In genomic region chr3:141965471-141965870, GRCh38 we compare ENCODE assay signal across 27 cellular contexts.
DNase-seq lines count a peak whose midpoint lies in the region; ATAC-seq, FAIRE-seq and TF ChIP-seq lines count a peak whose summit lies in the region.
"Had no signal": no experiment of that assay in that cellular context is flagged by ENCODE, and none has a peak within 500 bp of the region (broad histone marks: within the 10 kb centered on the region; RNA-seq: fewer than 3 reads in every experiment).

No MANE protein-coding gene starts in this region.

- H3K4me3 ChIP-seq in K562 = no peak overlapping the region
- H3K4me3 ChIP-seq: BLaER1, GM12878 had no signal

- H3K4me1 Mint-ChIP-seq in natural killer cell (peaks cover 5 to 6% of the 10 kb centered on the region in 2 donors), mesothelial cell of epicardium (peaks cover 5% of the 10 kb centered on the region)
- H3K4me1 Mint-ChIP-seq in natural killer cell treated with Interleukin-12 subunit alpha and Interleukin-12 subunit beta and Interleukin-15 and Interleukin-18, amount 100 ng/mL, for 72 hours (ENCODE audit: low read depth in 2 of 2) = peaks cover 0 to 4% of the 10 kb centered on the region in 2 donors
- H3K4me1 Mint-ChIP-seq: CD14-positive monocyte; CD4-positive, alpha-beta memory T cell; CD4-positive, CD25-positive, alpha-beta regulatory T cell; CD8-positive, alpha-beta memory T cell had no signal

- POLR2A ChIA-PET in K562 (lab: Yijun Ruan, JAX) = interaction anchor here (0.6 kb wide), 1 partner anchor 352 kb away, joined by 6 read pairs; no protein-coding TSS in a partner anchor

- TF ChIP-seq CTCF in natural killer cell (IDR thresholded peaks at IDR 0.05) = no peak
- TF ChIP-seq CTCF in K562 (IDR thresholded peaks at IDR 0.05 in 2 of 3, conservative IDR thresholded peaks at IDR 0.05 in 1 of 3; ENCODE audit: insufficient read depth in 2 of 3, low read depth in 1 of 3, low read length in 3 of 3) = no peak
- no peak for TF ChIP-seq CTCF in mesothelial cell of epicardium (IDR thresholded peaks at IDR 0.05; ENCODE audit: unreplicated experiment)

- CTCF ChIA-PET in K562 (lab: Yijun Ruan, JAX; ENCODE audit: low intra/inter-chr PET ratio) = no interaction called here

- H3K4me1 ChIP-seq in K562 (replicated peaks in 1 of 2; ENCODE audit: control insufficient read depth in 2 of 2, insufficient read depth in 2 of 2, low read length in 2 of 2) = no peaks in the 10 kb centered on the region; a peak in 1 of 5 replicates
- H3K4me1 ChIP-seq: BE2C, BLaER1 had no signal

- no peak for FAIRE-seq in K562 (lab: Jason Lieb, UNC)
- FAIRE-seq: A204.1, GM12878, GM12892, GM18507 had no signal

- 23% methylated on average over 1 of the region's 1 CpG for WGBS in K562 (ENCODE audit: insufficient coverage, low coverage, missing lambda C conversion rate)

- in situ Hi-C loops in K562 (cut with MboI) = no loop called here

- H3K9me3 Mint-ChIP-seq in natural killer cell (no peaks in the 10 kb centered on the region), mesothelial cell of epicardium (no peaks in the 10 kb centered on the region)
- H3K9me3 Mint-ChIP-seq in natural killer cell treated with Interleukin-12 subunit alpha and Interleukin-12 subunit beta and Interleukin-15 and Interleukin-18, amount 100 ng/mL, for 72 hours = no peaks in the 10 kb centered on the region
- H3K9me3 Mint-ChIP-seq: CD14-positive monocyte; CD4-positive, alpha-beta memory T cell; CD4-positive, CD25-positive, alpha-beta regulatory T cell; CD8-positive, alpha-beta memory T cell had no signal

- H3K4me3 Mint-ChIP-seq in natural killer cell (no peak overlapping the region), mesothelial cell of epicardium (no peak overlapping the region)
- H3K4me3 Mint-ChIP-seq in natural killer cell treated with Interleukin-12 subunit alpha and Interleukin-12 subunit beta and Interleukin-15 and Interleukin-18, amount 100 ng/mL, for 72 hours = no peak overlapping the region
- H3K4me3 Mint-ChIP-seq: CD14-positive monocyte; CD4-positive, CD25-positive, alpha-beta regulatory T cell; CD8-positive, alpha-beta memory T cell had no signal

- no TSS peak for BruUV-seq in K562 (replicated peaks; lab: Mats Ljungman, UMichigan)

- intact Hi-C loops in natural killer cell (cut with micrococcal nuclease) = no loop called here
- intact Hi-C loops in K562 (cut with micrococcal nuclease) = no loop called here

- no peak overlapping the region for H3K4me2 ChIP-seq in K562 (ENCODE audit: insufficient read depth, low read length)
- H3K4me2 ChIP-seq: BLaER1 had no signal

- TF ChIP-seq RAD21 in K562 (CRISPR knock-in tag; conservative IDR thresholded peaks at IDR 0.05 in 1 of 2, IDR thresholded peaks at IDR 0.05 in 1 of 2) = no peak

- H3K27me3 ChIP-seq in K562 (ENCODE audit: control insufficient read depth in 2 of 2, insufficient read depth in 2 of 2, low read length in 2 of 2) = no peaks in the 10 kb centered on the region
- H3K27me3 ChIP-seq: BE2C, BLaER1 had no signal

- no peak overlapping the region for H3K9ac ChIP-seq in K562 (ENCODE audit: insufficient read depth in 1 of 2, low read depth in 2 of 2, low read length in 2 of 2)
- H3K9ac ChIP-seq: BLaER1 had no signal

- H3K9me3 ChIP-seq in K562 (replicated peaks; ENCODE audit: control insufficient read depth, insufficient read depth, low read depth, low read length) = no peaks in the 10 kb centered on the region
- H3K9me3 ChIP-seq: BE2C, BLaER1 had no signal

- H4K20me1 ChIP-seq in K562 (replicated peaks; ENCODE audit: control insufficient read depth, insufficient read depth, low read length) = no peaks in the 10 kb centered on the region
- H4K20me1 ChIP-seq: BLaER1 had no signal

- H3K9me1 ChIP-seq in K562 (ENCODE audit: control insufficient read depth, insufficient read depth, low read length) = no peaks in the 10 kb centered on the region

- H3K27ac Mint-ChIP-seq in natural killer cell = peak overlapping the region; percentile 38 to 46
- H3K27ac Mint-ChIP-seq in natural killer cell treated with Interleukin-12 subunit alpha and Interleukin-12 subunit beta and Interleukin-15 and Interleukin-18, amount 100 ng/mL, for 72 hours = peak overlapping the region in 1 of 2 donors; percentile 63
- peak overlapping the region; percentile 25 for H3K27ac Mint-ChIP-seq in mesothelial cell of epicardium
- H3K27ac Mint-ChIP-seq: CD4-positive, CD25-positive, alpha-beta regulatory T cell; CD8-positive, alpha-beta memory T cell had no signal

- no peaks in the 10 kb centered on the region for H3K27me3 Mint-ChIP-seq in natural killer cell (ENCODE audit: low read depth in 2 of 2)
- H3K27me3 Mint-ChIP-seq in natural killer cell treated with Interleukin-12 subunit alpha and Interleukin-12 subunit beta and Interleukin-15 and Interleukin-18, amount 100 ng/mL, for 72 hours = no peaks in the 10 kb centered on the region
- H3K27me3 Mint-ChIP-seq in mesothelial cell of epicardium (ENCODE audit: low read depth) = no peaks in the 10 kb centered on the region
- H3K27me3 Mint-ChIP-seq: CD4-positive, alpha-beta memory T cell; CD4-positive, CD25-positive, alpha-beta regulatory T cell; CD8-positive, alpha-beta memory T cell had no signal

- ATAC-seq in natural killer cell (no peak), K562 (no peak), HG02588 (IDR thresholded peaks at IDR 0.05; ENCODE audit: unreplicated experiment) (no peak)
- ATAC-seq in natural killer cell treated with Interleukin-12 subunit alpha and Interleukin-12 subunit beta and Interleukin-15 and Interleukin-18, amount 100 ng/mL, for 72 hours = no peak
- ATAC-seq: GM12878 had no signal

- no peak for TF ChIP-seq POLR2A in K562 (conservative IDR thresholded peaks at IDR 0.05)

- no peaks in the 10 kb centered on the region for H3K79me2 ChIP-seq in K562 (ENCODE audit: control insufficient read depth, insufficient read depth, low read length)

- H3K27ac ChIP-seq in K562 (ENCODE audit: extremely low read depth, low read depth, low read length) = no peak overlapping the region
- H3K27ac ChIP-seq: BLaER1 had no signal

- H3K36me3 ChIP-seq in K562 (ENCODE audit: control insufficient read depth, insufficient read depth, low read length) = peaks cover 71% of the 10 kb centered on the region

- no peak overlapping the region for H2AFZ ChIP-seq in K562 (ENCODE audit: low read depth, low read length)

- H3K36me3 Mint-ChIP-seq in natural killer cell (no peaks in the 10 kb centered on the region), mesothelial cell of epicardium (peaks cover 37% of the 10 kb centered on the region)
- H3K36me3 Mint-ChIP-seq in natural killer cell treated with Interleukin-12 subunit alpha and Interleukin-12 subunit beta and Interleukin-15 and Interleukin-18, amount 100 ng/mL, for 72 hours = no peaks in the 10 kb centered on the region

- no peak for DNase-seq in natural killer cell
- no peak for DNase-seq in natural killer cell treated with Interleukin-12 subunit alpha and Interleukin-12 subunit beta and Interleukin-15 and Interleukin-18, amount 100 ng/mL, for 72 hours (ENCODE audit: low spot score)
- DNase-seq in K562 (ENCODE audit: extremely low read depth in 1 of 4, low spot score in 3 of 4) = no peak
- DNase-seq in mesothelial cell of epicardium (ENCODE audit: low spot score in 2 of 2, unreplicated experiment in 2 of 2) = no peak
- no peak for DNase-seq in stimulated activated CD4-positive, alpha-beta T cell treated with anti-CD3 and anti-CD28 coated beads, Interleukin-12 subunit alpha, Interleukin-12 subunit beta, amount 100 ng/mL, for 4 hours
- DNase-seq: 8988T; ACHN; BE2C; C1 segment of cervical spinal cord; CD4-positive, alpha-beta memory T cell; CD4-positive, CD25-positive, alpha-beta regulatory T cell; CD8-positive, alpha-beta memory T cell; COR-L47; DMS 273 treated with DMSO at 0.1 percent for 48 hours; DMS153; DMS53; DMS79; DND-41; EL; GDM1 had no signal

- TF ChIP-seq EP300 in K562 (IDR thresholded peaks at IDR 0.05; ENCODE audit: low read length) = no peak

TF ChIP-seq in K562, 482 proteins besides CTCF, POLR2A, EP300 and RAD21 (continues in another document):
- TF ChIP-seq NFXL1 (CRISPR knock-in tag; IDR thresholded peaks at IDR 0.05) = no peak
- no peak for TF ChIP-seq POLR2B (IDR thresholded peaks at IDR 0.05; ENCODE audit: low read depth, partially characterized antibody)
- no peak for TF ChIP-seq TEAD4 (IDR thresholded peaks at IDR 0.05; ENCODE audit: low read length)
- TF ChIP-seq TEAD4 (CRISPR knock-in tag; IDR thresholded peaks at IDR 0.05; ENCODE audit: borderline replicate concordance) = no peak
- TF ChIP-seq AFF4 (CRISPR knock-in tag; IDR thresholded peaks at IDR 0.05) = no peak
- no peak for TF ChIP-seq GATA2 (CRISPR knock-in tag; IDR thresholded peaks at IDR 0.05)
- no peak for TF ChIP-seq BCOR (IDR thresholded peaks at IDR 0.05)
